ENCODE assay signal across 19 cellular contexts in genomic region chr4:110840221-110840654, GRCh38.
DNase-seq lines count a peak whose midpoint lies in the region; ATAC-seq, FAIRE-seq and TF ChIP-seq lines count a peak whose summit lies in the region.
"Had no signal": no experiment of that assay in that cellular context is flagged by ENCODE, and none has a peak within 500 bp of the region (broad histone marks: within the 10 kb centered on the region; RNA-seq: fewer than 3 reads in every experiment).

No MANE protein-coding gene starts in this region.

- H2AFZ ChIP-seq in mesenchymal stem cell (ENCODE audit: low read depth, low read length) = no peak overlapping the region
- no peak overlapping the region for H2AFZ ChIP-seq in neural progenitor cell (replicated peaks)

- TF ChIP-seq CTCF in AG09309 (IDR thresholded peaks at IDR 0.05; ENCODE audit: control insufficient read depth, insufficient read depth, low read depth, low read length, missing control alignments) (no peak), astrocyte of the spinal cord (IDR thresholded peaks at IDR 0.05; ENCODE audit: low read depth, low read length) (no peak), neural progenitor cell (IDR thresholded peaks at IDR 0.05) (no peak)

- H3K27me3 Mint-ChIP-seq in neural progenitor cell (ENCODE audit: insufficient read depth, low read depth) = peaks cover 2% of the 10 kb centered on the region
- H3K27me3 Mint-ChIP-seq: activated CD4-positive, alpha-beta T cell treated with anti-CD3 and anti-CD28 coated beads, Interleukin-2, amount 10 ng/mL, durations not matched to agents 24 days and 14 days had no signal

- H2BK5ac ChIP-seq in mesenchymal stem cell (ENCODE audit: low read depth, low read length, poor library complexity, severe bottlenecking) = no peak overlapping the region

- H3K36me3 ChIP-seq in mesenchymal stem cell (ENCODE audit: control insufficient read depth in 1 of 2, insufficient read depth in 2 of 2, low read depth in 1 of 2, low read length in 2 of 2) (no peaks in the 10 kb centered on the region), neural progenitor cell (no peaks in the 10 kb centered on the region), small intestine (ENCODE audit: control insufficient read depth in 2 of 2, insufficient read depth in 2 of 2, low read length in 2 of 2) (no peaks in the 10 kb centered on the region)
- H3K36me3 ChIP-seq: vagina had no signal

- no peak overlapping the region for H3K18ac ChIP-seq in mesenchymal stem cell (ENCODE audit: low read depth in 1 of 2, low read length in 2 of 2)

- H3K9ac ChIP-seq in mesenchymal stem cell (ENCODE audit: low read length) (peak overlapping the region; percentile 63), neural progenitor cell (no peak overlapping the region)

- H3K4me3 Mint-ChIP-seq in neural progenitor cell = no peak overlapping the region
- H3K4me3 Mint-ChIP-seq: activated CD4-positive, alpha-beta T cell treated with anti-CD3 and anti-CD28 coated beads, Interleukin-2, amount 10 ng/mL, durations not matched to agents 24 days and 14 days; neural crest cell had no signal

- H3K36me3 Mint-ChIP-seq in neural progenitor cell = no peaks in the 10 kb centered on the region

- H3K79me1 ChIP-seq in mesenchymal stem cell (replicated peaks; ENCODE audit: low read length, poor library complexity, severe bottlenecking) = no peaks in the 10 kb centered on the region

- H2AK5ac ChIP-seq in mesenchymal stem cell (ENCODE audit: low read length, severe bottlenecking) = no peak overlapping the region

- H3K9me3 ChIP-seq in mesenchymal stem cell (ENCODE audit: control insufficient read depth, low read length) (no peaks in the 10 kb centered on the region), neural progenitor cell (ENCODE audit: low read depth) (no peaks in the 10 kb centered on the region), small intestine (ENCODE audit: control insufficient read depth, low read depth) (no peaks in the 10 kb centered on the region)
- H3K9me3 ChIP-seq: vagina had no signal

- no peak overlapping the region for H4K8ac ChIP-seq in mesenchymal stem cell (ENCODE audit: low read length)

- peaks cover 5% of the 10 kb centered on the region for H3F3A ChIP-seq in neural progenitor cell (ENCODE audit: low read depth)

- H3K14ac ChIP-seq in mesenchymal stem cell (ENCODE audit: low read length in 2 of 2) = no peak overlapping the region

- in situ Hi-C loops in astrocyte of the spinal cord (cut with HindIII; ENCODE audit: low sequenced_read_pairs) = no loop called here

- no peak overlapping the region for H3K4ac ChIP-seq in mesenchymal stem cell (ENCODE audit: low read depth in 1 of 2, low read length in 2 of 2)

- H3K4me1 ChIP-seq in mesenchymal stem cell (ENCODE audit: control insufficient read depth, insufficient read depth, low read depth, low read length) (no peaks in the 10 kb centered on the region), neural progenitor cell (peaks cover 23% of the 10 kb centered on the region), small intestine (ENCODE audit: control insufficient read depth in 2 of 2, insufficient read depth in 1 of 2, low read depth in 1 of 2, low read length in 1 of 2) (no peaks in the 10 kb centered on the region)
- H3K4me1 ChIP-seq: vagina had no signal

- H3K4me1 Mint-ChIP-seq in neural progenitor cell = peaks cover 6% of the 10 kb centered on the region
- H3K4me1 Mint-ChIP-seq: activated CD4-positive, alpha-beta T cell treated with anti-CD3 and anti-CD28 coated beads, Interleukin-2, amount 10 ng/mL, durations not matched to agents 24 days and 14 days; neural crest cell had no signal

- H2BK15ac ChIP-seq in mesenchymal stem cell (ENCODE audit: low read depth, poor library complexity, severe bottlenecking) = no peak overlapping the region

- no peak overlapping the region for H2BK12ac ChIP-seq in mesenchymal stem cell (ENCODE audit: low read length in 2 of 2)

- H3K4me3 ChIP-seq in AG09309 (ENCODE audit: control insufficient read depth, low read depth, low read length) (no peak overlapping the region), astrocyte of the spinal cord (ENCODE audit: low read depth, low read length) (no peak overlapping the region), mesenchymal stem cell (ENCODE audit: insufficient read depth in 1 of 2, low read depth in 1 of 2, low read length in 2 of 2) (peak overlapping the region in 1 of 2 experiments; percentile 17), neural progenitor cell (no peak overlapping the region), small intestine (ENCODE audit: low read depth in 1 of 2, low read length in 2 of 2) (no peak overlapping the region)
- H3K4me3 ChIP-seq: hepatocyte, vagina had no signal

- H4K91ac ChIP-seq in mesenchymal stem cell (ENCODE audit: low read length) = no peak overlapping the region

- FAIRE-seq in HTR-8/SVneo (lab: Jason Lieb, UNC) (no peak), small intestine (lab: Jason Lieb, UNC) (no peak)
- FAIRE-seq: kidney had no signal

- H3K23ac ChIP-seq in mesenchymal stem cell (ENCODE audit: low read length in 2 of 2) = no peak overlapping the region

- no peak overlapping the region for H2BK120ac ChIP-seq in mesenchymal stem cell (ENCODE audit: low read depth, low read length)

- H3K9me3 Mint-ChIP-seq in neural progenitor cell = no peaks in the 10 kb centered on the region
- H3K9me3 Mint-ChIP-seq: activated CD4-positive, alpha-beta T cell treated with anti-CD3 and anti-CD28 coated beads, Interleukin-2, amount 10 ng/mL, durations not matched to agents 24 days and 14 days; neural crest cell had no signal

- H3K4me2 ChIP-seq in mesenchymal stem cell (ENCODE audit: low read length, poor library complexity, severe bottlenecking) (no peak overlapping the region), neural progenitor cell (no peak overlapping the region)
- H3K4me2 ChIP-seq: hepatocyte had no signal

- DNase-seq in AG09309 (ENCODE audit: low read depth) = peak; percentile 72
- peak; percentile 8 for DNase-seq in HTR-8/SVneo (ENCODE audit: insufficient read length, low spot score)
- DNase-seq in astrocyte of the spinal cord (ENCODE audit: low read depth, low spot score) = peak; percentile 40
- no peak for DNase-seq in mesenchymal stem cell
- no peak for DNase-seq in neural progenitor cell (ENCODE audit: low spot score)
- DNase-seq in small intestine = no peak
- DNase-seq: activated CD4-positive, alpha-beta T cell treated with anti-CD3 and anti-CD28 coated beads, Interleukin-2, amount 10 ng/mL, durations not matched to agents 24 days and 14 days; activated CD8-positive, alpha-beta memory T cell treated with anti-CD3 and anti-CD28 coated beads, Interleukin-2, amount 50 U/mL, for 48 hours; activated gamma-delta T cell treated with Interleukin-2 at 50 U/mL for 16 hours; kidney; NCI-H1436 treated with DMSO at 0.1 percent for 48 hours; right cardiac atrium; stimulated activated CD4-positive, alpha-beta T cell treated with anti-CD3 and anti-CD28 coated beads, Interleukin-1b, Interleukin-23, amount 100 ng/mL, for 48 hours; SW 1271 had no signal

- WGBS in mesenchymal stem cell = no CpG with 5 or more reads among the region's 2 CpGs
- WGBS in small intestine, 3 donors = 12 to 54% (median 32%) methylated on average over 2 of the region's 2 CpGs

- H3K79me2 ChIP-seq in neural progenitor cell (ENCODE audit: low read depth) = no peaks in the 10 kb centered on the region
- H3K79me2 ChIP-seq: hepatocyte had no signal

- no peaks in the 10 kb centered on the region for H3K27me3 ChIP-seq in mesenchymal stem cell (ENCODE audit: control insufficient read depth in 1 of 2, insufficient read depth in 1 of 2, low read length in 2 of 2)
- no peaks in the 10 kb centered on the region for H3K27me3 ChIP-seq in neural progenitor cell
- no peaks in the 10 kb centered on the region for H3K27me3 ChIP-seq in small intestine (ENCODE audit: control insufficient read depth in 2 of 2, insufficient read depth in 2 of 2, low read length in 2 of 2)
- H3K27me3 ChIP-seq: hepatocyte, vagina had no signal

- H3K27ac ChIP-seq in mesenchymal stem cell (ENCODE audit: low read length, poor library complexity, severe bottlenecking) (no peak overlapping the region), neural progenitor cell (no peak overlapping the region), small intestine (ENCODE audit: low read depth in 1 of 2, low read length in 1 of 2) (no peak overlapping the region)
- H3K27ac ChIP-seq: hepatocyte, vagina had no signal

- H4K20me1 ChIP-seq in neural progenitor cell (ENCODE audit: low read depth) = no peaks in the 10 kb centered on the region

- no peak for ATAC-seq in GM19351 (IDR thresholded peaks at IDR 0.05; ENCODE audit: unreplicated experiment)
- no peak for ATAC-seq in HG03520 (IDR thresholded peaks at IDR 0.05; ENCODE audit: unreplicated experiment)
- ATAC-seq: right cardiac atrium had no signal

- H3K27ac Mint-ChIP-seq in neural progenitor cell = no peak overlapping the region
- H3K27ac Mint-ChIP-seq: activated CD4-positive, alpha-beta T cell treated with anti-CD3 and anti-CD28 coated beads, Interleukin-2, amount 10 ng/mL, durations not matched to agents 24 days and 14 days had no signal

Comparison
In these comparisons a context has a peak if more than half of its experiments do, and no peak if none do; other contexts are left out.
1. DNase-seq: peak in AG09309 (single experiment), HTR-8/SVneo (single experiment) and astrocyte of the spinal cord (single experiment); none in mesenchymal stem cell (single experiment), neural progenitor cell (single experiment) and small intestine (single experiment).